26 cellular contexts compared by ENCODE assay signal in the genomic region with DNA sequence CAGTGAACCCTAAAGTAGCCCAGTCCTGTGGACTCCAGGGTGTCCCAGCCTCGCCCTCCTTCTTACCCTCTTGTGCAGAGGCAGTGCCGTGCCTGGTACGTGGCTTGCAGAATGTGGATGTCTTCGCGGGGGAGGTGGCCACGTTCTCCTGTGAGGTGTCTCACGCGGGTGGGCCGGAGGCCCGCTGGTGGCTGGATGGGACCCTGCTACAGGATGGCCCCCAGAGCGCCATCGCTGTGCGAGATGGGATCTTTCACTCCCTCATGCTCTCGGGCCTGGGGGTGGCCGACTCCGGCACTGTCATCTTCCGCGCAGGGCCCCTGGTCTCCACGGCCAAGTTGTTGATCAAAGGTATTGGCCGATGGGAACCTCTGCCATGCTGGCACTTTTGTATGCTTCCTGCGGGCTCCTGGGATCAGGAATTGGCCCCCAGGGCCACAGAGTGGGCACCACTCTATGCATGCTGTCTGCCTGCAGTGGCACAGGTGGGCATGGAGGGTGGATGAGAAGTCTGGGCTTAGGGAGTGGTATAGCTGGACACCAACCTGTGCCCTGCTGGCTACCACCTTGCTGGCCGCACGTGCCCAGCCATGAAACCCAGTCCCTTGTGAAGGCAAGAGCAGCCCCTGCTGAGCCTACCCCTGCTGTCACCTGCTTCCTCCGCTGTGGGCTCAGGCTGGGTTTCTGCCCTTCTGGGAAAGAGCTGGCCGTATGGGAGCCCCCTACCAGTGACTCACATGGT.
A peak's percentile ranks its signal among the peaks of the same experiment; 100 is the strongest.
DNase-seq lines count a peak whose midpoint lies in the region; ATAC-seq, FAIRE-seq and TF ChIP-seq lines count a peak whose summit lies in the region.
"Had no signal": no experiment of that assay in that cellular context is flagged by ENCODE, and none has a peak within 500 bp of the region (broad histone marks: within the 10 kb centered on the region; RNA-seq: fewer than 3 reads in every experiment).

No MANE protein-coding gene starts in this region.

- DNase-seq in cardiac septum (ENCODE audit: low spot score) (peak; percentile 77), right atrium auricular region (ENCODE audit: low spot score) (no peak), islet precursor cell (peak; percentile 40), pancreas (peak in 5 of 6 donors; percentile 6 to 63 (median 8)), aorta (peak; percentile 27 to 59), frontal cortex (ENCODE audit: low spot score in 2 of 2) (no peak)
- DNase-seq: activated CD4-positive, alpha-beta memory T cell treated with anti-CD3 and anti-CD28 coated beads for 36 hours; activated CD4-positive, alpha-beta T cell treated with anti-CD3 and anti-CD28 coated beads for 1 hour; caudate nucleus; effector memory CD8-positive, alpha-beta T cell; EL; erythroblast; NCI-H1417; NCI-H446; NCI-H748 treated with DMSO at 0.1 percent for 48 hours; SHP77 treated with DMSO at 0.1 percent for 48 hours; stimulated activated CD8-positive, alpha-beta memory T cell treated with anti-CD3 and anti-CD28 coated beads, Interleukin-4, amount 100 ng/mL, for 48 hours; tibial artery had no signal

- intact Hi-C loops in cardiac septum (cut with DNase I) = no loop called here
- intact Hi-C loops in pancreas (cut with DNase I) = no loop called here
- intact Hi-C loops in aorta (cut with DNase I) = no loop called here

- TF ChIP-seq CTCF in right atrium auricular region (IDR thresholded peaks at IDR 0.05) (no peak), pancreas (IDR thresholded peaks at IDR 0.05) (no peak)

- H3K27me3 ChIP-seq in right atrium auricular region (no peaks in the 10 kb centered on the region), pancreas (no peaks in the 10 kb centered on the region), aorta (ENCODE audit: control insufficient read depth in 1 of 2, insufficient read depth in 2 of 2, low read length in 1 of 2) (no peaks in the 10 kb centered on the region)

- peaks cover 0 to 10% of the 10 kb centered on the region in 2 donors for H3K4me1 ChIP-seq in right atrium auricular region
- H3K4me1 ChIP-seq in pancreas = no peaks in the 10 kb centered on the region
- H3K4me1 ChIP-seq in aorta (ENCODE audit: control insufficient read depth in 1 of 2, insufficient read depth in 2 of 2, low read length in 2 of 2) = no peaks in the 10 kb centered on the region
- H3K4me1 ChIP-seq: tibial artery had no signal

- H3K27ac ChIP-seq in right atrium auricular region (peak overlapping the region in 1 of 2 donors; percentile 78), pancreas (no peak overlapping the region), aorta (ENCODE audit: low read depth in 1 of 2, low read length in 2 of 2) (no peak overlapping the region)
- H3K27ac ChIP-seq: tibial artery had no signal

- ATAC-seq in pancreas (no peak), aorta (ENCODE audit: low FRiP score) (no peak), HG02884 (IDR thresholded peaks at IDR 0.05; ENCODE audit: unreplicated experiment) (no peak)
- ATAC-seq: activated T-helper 17 cell treated with anti-CD3 and anti-CD28 coated beads, Interleukin-2, amount 50 U/mL, for 72 hours; effector memory CD8-positive, alpha-beta T cell; naive thymus-derived CD8-positive, alpha-beta T cell; stimulated activated naive CD8-positive, alpha-beta T cell treated with anti-CD3 and anti-CD28 coated beads, Interleukin-15, amount 100 ng/mL, for 72 hours had no signal

- H3K4me3 ChIP-seq in right atrium auricular region (no peak overlapping the region), pancreas (no peak overlapping the region), aorta (ENCODE audit: low read length in 2 of 2) (no peak overlapping the region)
- H3K4me3 ChIP-seq: lung, tibial artery had no signal

- WGBS in pancreas, 2 donors = 97% methylated on average over 21 to 25 of the region's 25 CpGs
- WGBS in aorta, 2 donors = 96% methylated on average over 25 of the region's 25 CpGs

- H3K9me3 ChIP-seq in right atrium auricular region (peaks cover 0 to 10% of the 10 kb centered on the region in 2 donors), pancreas (no peaks in the 10 kb centered on the region), aorta (ENCODE audit: control insufficient read depth, low read length) (peaks cover 6% of the 10 kb centered on the region)

- H3K36me3 ChIP-seq in right atrium auricular region = peaks cover 64% of the 10 kb centered on the region
- H3K36me3 ChIP-seq in pancreas = no peaks in the 10 kb centered on the region
- no peaks in the 10 kb centered on the region for H3K36me3 ChIP-seq in aorta (ENCODE audit: control insufficient read depth in 1 of 2, insufficient read depth in 2 of 2, low read length in 1 of 2)

- FAIRE-seq in pancreas (lab: Jason Lieb, UNC) (no peak), frontal cortex (lab: Jason Lieb, UNC) (no peak)
- FAIRE-seq: GM19239, H54, islet of Langerhans had no signal

Comparison
In these comparisons a context has a peak if more than half of its experiments do, and no peak if none do; other contexts are left out.
1. DNase-seq: peak in cardiac septum (single experiment), islet precursor cell (single experiment), pancreas (5 of 6) and aorta (2 of 2); none in right atrium auricular region (single experiment) and frontal cortex (0 of 2).